21 cellular contexts compared by ENCODE assay signal in the genomic region with DNA sequence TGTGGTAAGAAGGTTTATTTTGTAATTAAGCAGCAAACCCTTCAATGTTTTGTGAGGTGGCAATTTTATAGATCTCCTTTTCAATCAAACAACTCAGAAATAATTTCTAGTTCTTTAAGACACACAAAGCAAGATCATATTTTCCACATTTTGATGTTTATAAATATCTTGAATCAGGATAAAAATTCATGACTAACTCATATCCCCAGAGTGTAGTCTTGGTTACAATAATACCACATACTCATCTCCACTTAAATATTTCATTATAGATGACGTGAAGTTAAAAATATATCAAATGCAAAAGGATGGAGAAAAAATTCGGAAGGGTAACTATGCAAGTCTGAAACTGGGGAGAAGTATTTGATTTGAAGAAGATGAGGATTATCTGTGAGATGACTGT.
"Had no signal": no experiment of that assay in that cellular context is flagged by ENCODE, and none has a peak within 500 bp of the region (broad histone marks: within the 10 kb centered on the region; RNA-seq: fewer than 3 reads in every experiment).

No MANE protein-coding gene starts in this region.

- H3K4me3 Mint-ChIP-seq: naive thymus-derived CD4-positive, alpha-beta T cell; nephron progenitor cell; stimulated activated naive B cell treated with anti-CD40 and anti-IgM and Interleukin-4, amounts not matched to agents 10 μg/mL and 1 μg/mL and 100 μg/mL, for 72 hours; stimulated activated naive CD8-positive, alpha-beta T cell treated with anti-CD3 and anti-CD28 coated beads, Interleukin-15, amount 100 ng/mL, for 72 hours had no signal

- H3K36me3 Mint-ChIP-seq: naive thymus-derived CD4-positive, alpha-beta T cell; stimulated activated naive B cell treated with anti-CD40 and anti-IgM and Interleukin-4, amounts not matched to agents 10 μg/mL and 1 μg/mL and 100 μg/mL, for 72 hours had no signal

- H3K4me1 ChIP-seq: esophagus muscularis mucosa, heart left ventricle, right atrium auricular region, sigmoid colon, transverse colon had no signal

- H3K4me3 ChIP-seq: coronary artery, dorsolateral prefrontal cortex, esophagus muscularis mucosa, heart left ventricle, right atrium auricular region, sigmoid colon, skin epidermis, thoracic aorta, transverse colon had no signal

- H3K9me3 ChIP-seq: esophagus muscularis mucosa, right atrium auricular region, sigmoid colon, thoracic aorta, transverse colon had no signal

- H3K4me1 Mint-ChIP-seq: stimulated activated naive B cell treated with anti-CD40 and anti-IgM and Interleukin-4, amounts not matched to agents 10 μg/mL and 1 μg/mL and 100 μg/mL, for 72 hours; stimulated activated naive CD8-positive, alpha-beta T cell treated with anti-CD3 and anti-CD28 coated beads, Interleukin-15, amount 100 ng/mL, for 72 hours had no signal

- H3K27ac Mint-ChIP-seq: naive thymus-derived CD4-positive, alpha-beta T cell; nephron progenitor cell; stimulated activated naive B cell treated with anti-CD40 and anti-IgM and Interleukin-4, amounts not matched to agents 10 μg/mL and 1 μg/mL and 100 μg/mL, for 72 hours; stimulated activated naive CD8-positive, alpha-beta T cell treated with anti-CD3 and anti-CD28 coated beads, Interleukin-15, amount 100 ng/mL, for 72 hours had no signal

- DNase-seq: dorsolateral prefrontal cortex; effector CD8-positive, alpha-beta T cell; foreskin melanocyte; heart left ventricle; hypothalamus; kidney glomerular epithelial cell; naive thymus-derived CD4-positive, alpha-beta T cell; nephron progenitor cell; posterior cingulate gyrus; sigmoid colon; stimulated activated CD4-positive, alpha-beta T cell treated with anti-CD3 and anti-CD28 coated beads, Interleukin-2, amount 100 ng/mL, for 24 hours; stimulated activated CD4-positive, alpha-beta T cell treated with anti-CD3 and anti-CD28 coated beads, Interleukin-4, amount 100 ng/mL, for 4 hours; stimulated activated naive B cell treated with anti-CD40 and anti-IgM and Interleukin-4, amounts not matched to agents 10 μg/mL and 1 μg/mL and 100 μg/mL, for 72 hours; stimulated activated naive CD8-positive, alpha-beta T cell treated with anti-CD3 and anti-CD28 coated beads, Interleukin-15, amount 100 ng/mL, for 72 hours; substantia nigra; transverse colon had no signal

- H3K36me3 ChIP-seq: esophagus muscularis mucosa, heart left ventricle, right atrium auricular region, sigmoid colon, thoracic aorta, transverse colon had no signal

- H3K9me3 Mint-ChIP-seq: nephron progenitor cell; stimulated activated naive CD8-positive, alpha-beta T cell treated with anti-CD3 and anti-CD28 coated beads, Interleukin-15, amount 100 ng/mL, for 72 hours had no signal

- H3K27me3 ChIP-seq: dorsolateral prefrontal cortex, esophagus muscularis mucosa, heart left ventricle, right atrium auricular region, sigmoid colon, transverse colon had no signal

- H3K27me3 Mint-ChIP-seq: naive thymus-derived CD4-positive, alpha-beta T cell; stimulated activated naive CD8-positive, alpha-beta T cell treated with anti-CD3 and anti-CD28 coated beads, Interleukin-15, amount 100 ng/mL, for 72 hours had no signal
